20 cellular contexts compared by ENCODE assay signal in genomic region chr11:11519184-11519583, GRCh38.
A peak's percentile ranks its signal among the peaks of the same experiment; 100 is the strongest.
DNase-seq lines count a peak whose midpoint lies in the region; ATAC-seq, FAIRE-seq and TF ChIP-seq lines count a peak whose summit lies in the region.
"Had no signal": no experiment of that assay in that cellular context is flagged by ENCODE, and none has a peak within 500 bp of the region (broad histone marks: within the 10 kb centered on the region; RNA-seq: fewer than 3 reads in every experiment).

No MANE protein-coding gene starts in this region.

- FAIRE-seq in A549 (lab: Jason Lieb, UNC) (no peak), keratinocyte (lab: Jason Lieb, UNC) (peak; percentile 56)
- FAIRE-seq: endometrium, GM12892, TTC549 had no signal

- H3K4me2 ChIP-seq in A549 (no peak overlapping the region), keratinocyte (ENCODE audit: control insufficient read depth, extremely low read depth, insufficient read depth, low read depth, low read length) (peak overlapping the region; percentile 51)

- no peak overlapping the region for H3K9ac ChIP-seq in keratinocyte (ENCODE audit: control insufficient read depth, extremely low read depth, insufficient read depth, low read length)

- H3K27ac ChIP-seq in A549: no peak overlapping the region
- H3K27ac ChIP-seq in keratinocyte (ENCODE audit: control insufficient read depth, insufficient read depth, low read length): peak overlapping the region; percentile 60
- H3K27ac ChIP-seq: psoas muscle, spleen had no signal

- dilution Hi-C loops in keratinocyte (cut with MboI; ENCODE audit: extremely low pct_ligation_motif_present, low sequenced_read_pairs): no loop called here

- peak; percentile 27 to 71; a peak in 3 of 6 replicates for ATAC-seq in A549
- ATAC-seq: activated CD4-positive, alpha-beta T cell treated with anti-CD3 and anti-CD28 coated beads for 36 hours; psoas muscle had no signal

- TF ChIP-seq EP300 in A549 (IDR thresholded peaks at IDR 0.05): no peak

- no peak for TF ChIP-seq CTCF in A549 (IDR thresholded peaks at IDR 0.05)
- peak in 1 of 3 experiments; percentile 31 for TF ChIP-seq CTCF in keratinocyte (optimal IDR thresholded peaks at IDR 0.05 in 1 of 3, IDR thresholded peaks at IDR 0.05 in 1 of 3, conservative IDR thresholded peaks at IDR 0.05 in 1 of 3; ENCODE audit: extremely low read depth in 1 of 3, insufficient read depth in 2 of 3, low read length in 3 of 3)

- CTCF ChIA-PET in A549 (lab: Yijun Ruan, JAX): interaction anchor here (1.0 to 1.4 kb wide), 2 partner anchors 17 to 18 kb away, joined by 3 read pairs; no protein-coding TSS in a partner anchor

- H3K4me1 ChIP-seq in A549: no peaks in the 10 kb centered on the region
- peaks cover 22% of the 10 kb centered on the region for H3K4me1 ChIP-seq in keratinocyte (ENCODE audit: control insufficient read depth, extremely low read depth, insufficient read depth, low read length)

- POLR2A ChIA-PET in A549 (lab: Yijun Ruan, JAX): no interaction called here

- no peak for TF ChIP-seq POLR2A in A549 (IDR thresholded peaks at IDR 0.05; ENCODE audit: low read length)

- DNase-seq in A549 (ENCODE audit: low read depth in 1 of 2, low spot score in 1 of 2) (peak in 1 of 2 experiments; percentile 14), Daoy (ENCODE audit: low read depth) (peak; percentile 19), RPMI7951 (ENCODE audit: low read depth) (peak; percentile 15), keratinocyte (ENCODE audit: low read depth, low spot score) (no peak), activated gamma-delta T cell (lab: John Stamatoyannopoulos, UW) (no peak), DMS79 treated with DMSO at 0.1 percent for 48 hours (lab: John Stamatoyannopoulos, UW) (no peak)
- no peak for DNase-seq in stimulated activated CD4-positive, alpha-beta T cell treated with anti-CD3 and anti-CD28 coated beads, Interleukin-4, amount 100 ng/mL, for 1 hour
- DNase-seq: activated CD4-positive, alpha-beta T cell treated with anti-CD3 and anti-CD28 coated beads for 36 hours; activated naive CD8-positive, alpha-beta T cell treated with anti-CD3 and anti-CD28 coated beads, Interleukin-2, amount 10 ng/mL, durations not matched to agents 7 days and 5 days; GDM1; hypothalamus; kidney glomerular epithelial cell; NCI-H187; NCI-H345; nephron progenitor cell; psoas muscle; spleen had no signal

- H3K36me3 ChIP-seq in keratinocyte (ENCODE audit: control insufficient read depth in 2 of 2, extremely low read depth in 1 of 2, insufficient read depth in 2 of 2, low read length in 2 of 2): no peaks in the 10 kb centered on the region
- H3K36me3 ChIP-seq: spleen had no signal

- H2AFZ ChIP-seq in keratinocyte (ENCODE audit: control insufficient read depth, low read length): no peak overlapping the region

- H3K9me1 ChIP-seq in keratinocyte (ENCODE audit: control insufficient read depth, extremely low read depth, insufficient read depth, low read length): peaks cover 2% of the 10 kb centered on the region

- no peaks in the 10 kb centered on the region for H3K9me3 ChIP-seq in A549
- H3K9me3 ChIP-seq in keratinocyte (ENCODE audit: control insufficient read depth, low read depth, low read length): no peaks in the 10 kb centered on the region
- H3K9me3 ChIP-seq: psoas muscle, spleen had no signal

- no peak for TF ChIP-seq RAD21 in A549 (conservative IDR thresholded peaks at IDR 0.05 in 1 of 2, IDR thresholded peaks at IDR 0.05 in 1 of 2)

- H3K27me3 ChIP-seq in keratinocyte (ENCODE audit: control insufficient read depth, extremely low read depth, insufficient read depth, low read length): no peaks in the 10 kb centered on the region
- H3K27me3 ChIP-seq: spleen had no signal

- 72% methylated on average over 4 of the region's 4 CpGs for WGBS in A549 (ENCODE audit: missing lambda C conversion rate)

- no peak overlapping the region for H3K4me3 ChIP-seq in A549
- H3K4me3 ChIP-seq in keratinocyte (ENCODE audit: control insufficient read depth in 2 of 3, extremely low read depth in 1 of 3, insufficient read depth in 2 of 3, low read depth in 1 of 3, low read length in 3 of 3): no peak overlapping the region
- H3K4me3 ChIP-seq: psoas muscle, spleen had no signal

- H3K79me2 ChIP-seq in keratinocyte (ENCODE audit: control insufficient read depth, insufficient read depth, low read length): peaks cover 46% of the 10 kb centered on the region

- no peaks in the 10 kb centered on the region for H4K20me1 ChIP-seq in keratinocyte (ENCODE audit: control insufficient read depth, extremely low read depth, insufficient read depth, low read length)

TF ChIP-seq in A549, 52 proteins besides CTCF, POLR2A, EP300 and RAD21:
- TF ChIP-seq HEYL (CRISPR knock-in tag; IDR thresholded peaks at IDR 0.05): no peak
- TF ChIP-seq POLR2AphosphoS2 (conservative IDR thresholded peaks at IDR 0.05; ENCODE audit: low read length): no peak
- no peak for TF ChIP-seq PHF8 (IDR thresholded peaks at IDR 0.05; ENCODE audit: borderline replicate concordance, low read depth)
- TF ChIP-seq SMC3 (IDR thresholded peaks at IDR 0.05): no peak
- no peak for TF ChIP-seq CBX8 (IDR thresholded peaks at IDR 0.05)
- no peak for TF ChIP-seq ZSCAN20 (CRISPR knock-in tag; IDR thresholded peaks at IDR 0.05)
- TF ChIP-seq USF2 (IDR thresholded peaks at IDR 0.05): no peak
- no peak for TF ChIP-seq JUN (IDR thresholded peaks at IDR 0.05)
- TF ChIP-seq KDM1A (IDR thresholded peaks at IDR 0.05; ENCODE audit: low read depth): no peak
- no peak for TF ChIP-seq HES2 (IDR thresholded peaks at IDR 0.05)
- TF ChIP-seq ESRRA (IDR thresholded peaks at IDR 0.05; ENCODE audit: borderline replicate concordance, low read length): no peak
- no peak for TF ChIP-seq CBX2 (IDR thresholded peaks at IDR 0.05; ENCODE audit: borderline replicate concordance, low read depth)
- no peak for TF ChIP-seq HDAC2 (IDR thresholded peaks at IDR 0.05)
- TF ChIP-seq RNF2 (IDR thresholded peaks at IDR 0.05; ENCODE audit: borderline replicate concordance, low read depth): no peak
- TF ChIP-seq PBX3 (IDR thresholded peaks at IDR 0.05): no peak
- no peak for TF ChIP-seq NR3C1 (IDR thresholded peaks at IDR 0.05)
- no peak for TF ChIP-seq REST (IDR thresholded peaks at IDR 0.05)
TF ChIP-seq in A549: peak in this region for 0.

Comparison
In these comparisons a context has a peak if more than half of its experiments do, and no peak if none do; other contexts are left out.
1. DNase-seq: peak in Daoy (single experiment) and RPMI7951 (single experiment); none in keratinocyte (single experiment), stimulated activated CD4-positive, alpha-beta T cell treated with anti-CD3 and anti-CD28 coated beads, Interleukin-4, amount 100 ng/mL, for 1 hour (single experiment), activated gamma-delta T cell (single experiment) and DMS79 treated with DMSO at 0.1 percent for 48 hours (single experiment).